12 cellular contexts compared by ENCODE assay signal in the genomic region with DNA sequence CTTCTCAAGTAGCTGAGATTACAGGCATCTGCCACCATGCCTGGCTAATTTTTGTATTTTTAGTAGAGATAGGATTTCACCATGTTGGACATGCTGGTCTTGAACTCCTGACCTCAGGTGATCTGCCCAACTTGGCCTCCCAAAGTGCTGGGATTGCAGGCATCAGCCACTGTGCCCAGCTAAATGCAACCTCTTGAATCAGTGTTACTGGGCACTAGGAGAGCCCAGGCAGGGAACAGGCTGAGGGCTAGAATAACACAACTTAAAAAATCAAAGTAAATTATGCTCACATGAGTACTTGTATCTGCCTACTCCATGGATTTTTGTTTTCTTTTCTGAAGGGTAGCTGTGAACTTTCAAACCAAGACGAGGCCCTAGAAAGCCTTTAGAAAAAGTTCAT. TPM values are rescaled to one million over a fixed set of nuclear protein-coding genes. Genes with fewer than 3 reads are reported as not detected.
DNase-seq lines count a peak whose midpoint lies in the region; TF ChIP-seq lines count a peak whose summit lies in the region.
"Not testable (repeated sequence)": the region's sequence is repeated elsewhere in the genome, so short reads cannot be mapped to it uniquely, and the experiment has no call there.
"Had no signal": no experiment of that assay in that cellular context is flagged by ENCODE, and none has a peak within 500 bp of the region (broad histone marks: within the 10 kb centered on the region; RNA-seq: fewer than 3 reads in every experiment).

No MANE protein-coding gene starts in this region.

- not testable (repeated sequence) for TF ChIP-seq POLR2A in thyroid gland (IDR thresholded peaks at IDR 0.05)

- intact Hi-C loops in thyroid gland (cut with DNase I) = not testable (repeated sequence)

- H3K27me3 ChIP-seq in thyroid gland = not testable (repeated sequence)

- TF ChIP-seq CTCF in thyroid gland (IDR thresholded peaks at IDR 0.05) = not testable (repeated sequence)

- not testable (repeated sequence) for H3K9me3 ChIP-seq in thyroid gland

- H3K36me3 ChIP-seq in thyroid gland = peaks cover 21% of the 10 kb centered on the region in 2 donors

- peak; percentile 71 to 77 for DNase-seq in thyroid gland

- H3K27ac ChIP-seq in thyroid gland = peak overlapping the region in 2 of 3 donors; percentile 36 to 42

- H3K4me1 ChIP-seq in thyroid gland = peaks cover 0 to 13% of the 10 kb centered on the region in 2 donors

- 23 to 48% methylated on average over 1 of the region's 1 CpG for WGBS in thyroid gland, 2 donors

- H3K4me3 ChIP-seq in thyroid gland (replicated peaks in 1 of 3) = not testable (repeated sequence)

RNA-seq across cellular contexts. Expression of gene ELP1, which starts 13.5 kb away (rescaled TPM):
- total RNA-seq in thyroid gland = 10 to 100 TPM; 31.3 to 37.8 (median 34.4) TPM

RNA-seq across cellular contexts. Expression of gene ABITRAM, which starts 13.8 kb away (rescaled TPM):
- 10 to 100 TPM; 18.5 to 42.9 (median 19.1) TPM for total RNA-seq in thyroid gland

RNA-seq across cellular contexts. Expression of gene ACTL7A, which starts 58.3 kb away (rescaled TPM):
- total RNA-seq in thyroid gland = under 1 TPM in 1 of 4 donors, not detected in 3; 0.67 TPM
- total RNA-seq: A172; A673; B cell; Caco-2; Calu3; CD4-positive, alpha-beta memory T cell; CD4-positive, alpha-beta T cell; CD4-positive, CD25-positive, alpha-beta regulatory T cell; CD8-positive, alpha-beta memory T cell; CD8-positive, alpha-beta T cell; Daoy had no signal
